In genomic region chr7:35817930-35818329, GRCh38 we compare ENCODE assay signal across 19 cellular contexts. TPM values are rescaled to one million over a fixed set of nuclear protein-coding genes. Genes with fewer than 3 reads are reported as not detected.
DNase-seq lines count a peak whose midpoint lies in the region; ATAC-seq and TF ChIP-seq lines count a peak whose summit lies in the region.
"Had no signal": no experiment of that assay in that cellular context is flagged by ENCODE, and none has a peak within 500 bp of the region (broad histone marks: within the 10 kb centered on the region; RNA-seq: fewer than 3 reads in every experiment).

No MANE protein-coding gene starts in this region.

- H3K4me1 Mint-ChIP-seq in activated CD8-positive, alpha-beta T cell treated with anti-CD3 and anti-CD28 coated beads for 36 hours (ENCODE audit: low read depth): peaks cover 77% of the 10 kb centered on the region
- H3K4me1 Mint-ChIP-seq in activated CD8-positive, alpha-beta T cell treated with anti-CD3 and anti-CD28 coated beads, Interleukin-2, amount 10 ng/mL, durations not matched to agents 7 days and 5 days (ENCODE audit: low read depth): peaks cover 54% of the 10 kb centered on the region
- H3K4me1 Mint-ChIP-seq in T-cell: peaks cover 67 to 84% (median 84%) of the 10 kb centered on the region in 3 donors
- peaks cover 75% of the 10 kb centered on the region for H3K4me1 Mint-ChIP-seq in central memory CD8-positive, alpha-beta T cell
- H3K4me1 Mint-ChIP-seq in stimulated activated effector memory CD8-positive, alpha-beta T cell treated with anti-CD3 and anti-CD28 coated beads, Interleukin-12 subunit alpha, Interleukin-12 subunit beta, amount 100 ng/mL, for 72 hours: peaks cover 76% of the 10 kb centered on the region

- peaks cover 63% of the 10 kb centered on the region for H3K36me3 Mint-ChIP-seq in activated CD8-positive, alpha-beta T cell treated with anti-CD3 and anti-CD28 coated beads for 36 hours (ENCODE audit: low read depth)
- peaks cover 74% of the 10 kb centered on the region for H3K36me3 Mint-ChIP-seq in activated CD8-positive, alpha-beta T cell treated with anti-CD3 and anti-CD28 coated beads, Interleukin-2, amount 10 ng/mL, durations not matched to agents 7 days and 5 days (ENCODE audit: low read depth)
- peaks cover 68% of the 10 kb centered on the region for H3K36me3 Mint-ChIP-seq in T-cell
- peaks cover 4% of the 10 kb centered on the region for H3K36me3 Mint-ChIP-seq in central memory CD8-positive, alpha-beta T cell (ENCODE audit: insufficient read depth)
- peaks cover 33% of the 10 kb centered on the region for H3K36me3 Mint-ChIP-seq in stimulated activated effector memory CD8-positive, alpha-beta T cell treated with anti-CD3 and anti-CD28 coated beads, Interleukin-12 subunit alpha, Interleukin-12 subunit beta, amount 100 ng/mL, for 72 hours
- H3K36me3 Mint-ChIP-seq: brain had no signal

- H3K27ac ChIP-seq in heart right ventricle: no peak overlapping the region
- H3K27ac ChIP-seq: hepatocyte, lower lobe of right lung had no signal

- DNase-seq in activated CD8-positive, alpha-beta T cell treated with anti-CD3 and anti-CD28 coated beads for 36 hours: no peak
- no peak for DNase-seq in activated CD8-positive, alpha-beta T cell treated with anti-CD3 and anti-CD28 coated beads, Interleukin-2, amount 10 ng/mL, durations not matched to agents 7 days and 5 days
- DNase-seq in T-cell (no peak), NCI-H2196 (lab: John Stamatoyannopoulos, UW; ENCODE audit: unreplicated experiment) (no peak), heart right ventricle (no peak), cortex of kidney (lab: John Stamatoyannopoulos, UW) (no peak)
- DNase-seq in central memory CD8-positive, alpha-beta T cell (ENCODE audit: low spot score in 2 of 2): no peak
- no peak for DNase-seq in stimulated activated effector memory CD8-positive, alpha-beta T cell treated with anti-CD3 and anti-CD28 coated beads, Interleukin-12 subunit alpha, Interleukin-12 subunit beta, amount 100 ng/mL, for 72 hours (ENCODE audit: low spot score in 2 of 2)
- DNase-seq: activated CD8-positive, alpha-beta memory T cell treated with anti-CD3 and anti-CD28 coated beads, Interleukin-2, amount 50 U/mL, for 48 hours; AML-193; lower lobe of right lung; NCI-H1048; NCI-H446; NCI-H748 treated with DMSO at 0.1 percent for 48 hours; SHP77 treated with DMSO at 0.1 percent for 48 hours; stimulated activated CD4-positive, alpha-beta T cell treated with anti-CD3 and anti-CD28 coated beads, Interleukin-15, amount 100 ng/mL, for 24 hours; stimulated activated CD4-positive, alpha-beta T cell treated with anti-CD3 and anti-CD28 coated beads, Interleukin-4, amount 100 ng/mL, for 4 hours had no signal

- peaks cover 0 to 76% (median 18%) of the 10 kb centered on the region in 11 donors for H3K9me3 ChIP-seq in heart right ventricle

- peak overlapping the region; percentile 9 for H3K4me3 Mint-ChIP-seq in activated CD8-positive, alpha-beta T cell treated with anti-CD3 and anti-CD28 coated beads for 36 hours
- H3K4me3 Mint-ChIP-seq in activated CD8-positive, alpha-beta T cell treated with anti-CD3 and anti-CD28 coated beads, Interleukin-2, amount 10 ng/mL, durations not matched to agents 7 days and 5 days: no peak overlapping the region
- H3K4me3 Mint-ChIP-seq in T-cell: peak overlapping the region in 1 of 3 donors; percentile 54
- H3K4me3 Mint-ChIP-seq in central memory CD8-positive, alpha-beta T cell: peak overlapping the region; percentile 46
- peak overlapping the region; percentile 61 for H3K4me3 Mint-ChIP-seq in stimulated activated effector memory CD8-positive, alpha-beta T cell treated with anti-CD3 and anti-CD28 coated beads, Interleukin-12 subunit alpha, Interleukin-12 subunit beta, amount 100 ng/mL, for 72 hours
- H3K4me3 Mint-ChIP-seq: brain had no signal

- WGBS in heart right ventricle, 2 donors: 95 to 97% methylated on average over 2 of the region's 2 CpGs

- POLR2A ChIA-PET in activated CD8-positive, alpha-beta T cell treated with anti-CD3 and anti-CD28 coated beads for 36 hours (lab: Charles Lee): no interaction called here
- POLR2A ChIA-PET in activated CD8-positive, alpha-beta T cell treated with anti-CD3 and anti-CD28 coated beads, Interleukin-2, amount 10 ng/mL, durations not matched to agents 7 days and 5 days (lab: Charles Lee): no interaction called here
- POLR2A ChIA-PET in T-cell (lab: Charles Lee): no interaction called here

- H3K27me3 Mint-ChIP-seq in activated CD8-positive, alpha-beta T cell treated with anti-CD3 and anti-CD28 coated beads for 36 hours: no peaks in the 10 kb centered on the region
- H3K27me3 Mint-ChIP-seq in activated CD8-positive, alpha-beta T cell treated with anti-CD3 and anti-CD28 coated beads, Interleukin-2, amount 10 ng/mL, durations not matched to agents 7 days and 5 days (ENCODE audit: low read depth): no peaks in the 10 kb centered on the region
- H3K27me3 Mint-ChIP-seq in T-cell: no peaks in the 10 kb centered on the region
- H3K27me3 Mint-ChIP-seq in central memory CD8-positive, alpha-beta T cell: no peaks in the 10 kb centered on the region
- H3K27me3 Mint-ChIP-seq: brain had no signal

- intact Hi-C loops in activated CD8-positive, alpha-beta T cell treated with anti-CD3 and anti-CD28 coated beads for 36 hours (cut with micrococcal nuclease): no loop called here
- intact Hi-C loops in heart right ventricle (cut with DNase I): no loop called here

- H3K36me3 ChIP-seq in heart right ventricle: no peaks in the 10 kb centered on the region
- H3K36me3 ChIP-seq: lower lobe of right lung had no signal

- no peak for TF ChIP-seq CTCF in activated CD8-positive, alpha-beta T cell treated with anti-CD3 and anti-CD28 coated beads for 36 hours (IDR thresholded peaks at IDR 0.05)
- TF ChIP-seq CTCF in heart right ventricle (IDR thresholded peaks at IDR 0.05): no peak

- peaks cover 28% of the 10 kb centered on the region for H3K9me3 Mint-ChIP-seq in activated CD8-positive, alpha-beta T cell treated with anti-CD3 and anti-CD28 coated beads for 36 hours
- H3K9me3 Mint-ChIP-seq in activated CD8-positive, alpha-beta T cell treated with anti-CD3 and anti-CD28 coated beads, Interleukin-2, amount 10 ng/mL, durations not matched to agents 7 days and 5 days (ENCODE audit: insufficient read depth): peaks cover 39% of the 10 kb centered on the region
- peaks cover 26 to 36% (median 27%) of the 10 kb centered on the region in 3 donors for H3K9me3 Mint-ChIP-seq in T-cell
- peaks cover 6% of the 10 kb centered on the region for H3K9me3 Mint-ChIP-seq in central memory CD8-positive, alpha-beta T cell
- H3K9me3 Mint-ChIP-seq in stimulated activated effector memory CD8-positive, alpha-beta T cell treated with anti-CD3 and anti-CD28 coated beads, Interleukin-12 subunit alpha, Interleukin-12 subunit beta, amount 100 ng/mL, for 72 hours: peaks cover 2% of the 10 kb centered on the region

- H3K27ac Mint-ChIP-seq in activated CD8-positive, alpha-beta T cell treated with anti-CD3 and anti-CD28 coated beads for 36 hours: peak overlapping the region; percentile 91
- H3K27ac Mint-ChIP-seq in activated CD8-positive, alpha-beta T cell treated with anti-CD3 and anti-CD28 coated beads, Interleukin-2, amount 10 ng/mL, durations not matched to agents 7 days and 5 days: no peak overlapping the region
- peak overlapping the region; percentile 8 to 10 for H3K27ac Mint-ChIP-seq in T-cell
- peak overlapping the region; percentile 46 for H3K27ac Mint-ChIP-seq in central memory CD8-positive, alpha-beta T cell (ENCODE audit: low read depth)
- H3K27ac Mint-ChIP-seq in stimulated activated effector memory CD8-positive, alpha-beta T cell treated with anti-CD3 and anti-CD28 coated beads, Interleukin-12 subunit alpha, Interleukin-12 subunit beta, amount 100 ng/mL, for 72 hours: peak overlapping the region; percentile 87
- H3K27ac Mint-ChIP-seq: brain had no signal

- CTCF ChIA-PET in activated CD8-positive, alpha-beta T cell treated with anti-CD3 and anti-CD28 coated beads for 36 hours (lab: Charles Lee): no interaction called here
- CTCF ChIA-PET in activated CD8-positive, alpha-beta T cell treated with anti-CD3 and anti-CD28 coated beads, Interleukin-2, amount 10 ng/mL, durations not matched to agents 7 days and 5 days (lab: Charles Lee): no interaction called here
- CTCF ChIA-PET in T-cell (lab: Charles Lee): no interaction called here

- no peak for ATAC-seq in activated CD8-positive, alpha-beta T cell treated with anti-CD3 and anti-CD28 coated beads for 36 hours
- no peak for ATAC-seq in activated CD8-positive, alpha-beta T cell treated with anti-CD3 and anti-CD28 coated beads, Interleukin-2, amount 10 ng/mL, durations not matched to agents 7 days and 5 days
- ATAC-seq in T-cell (replicated peaks in 1 of 4) (no peak), heart right ventricle (no peak)
- no peak for ATAC-seq in central memory CD8-positive, alpha-beta T cell (replicated peaks; ENCODE audit: extremely low read depth, poor library complexity, severe bottlenecking)
- peak; percentile 65 for ATAC-seq in stimulated activated effector memory CD8-positive, alpha-beta T cell treated with anti-CD3 and anti-CD28 coated beads, Interleukin-12 subunit alpha, Interleukin-12 subunit beta, amount 100 ng/mL, for 72 hours
- ATAC-seq: lower lobe of right lung had no signal

- H3K27me3 ChIP-seq in heart right ventricle: no peaks in the 10 kb centered on the region
- H3K27me3 ChIP-seq: hepatocyte had no signal

- H3K4me3 ChIP-seq in heart right ventricle: no peak overlapping the region
- H3K4me3 ChIP-seq: hepatocyte, lower lobe of right lung had no signal

- peaks cover 0 to 36% (median 8%) of the 10 kb centered on the region in 9 donors for H3K4me1 ChIP-seq in heart right ventricle
- H3K4me1 ChIP-seq: lower lobe of right lung had no signal

RNA-seq across cellular contexts. Expression of gene SEPTIN7, which starts 17.1 kb away (rescaled TPM):
- 100 to 1,000 TPM; 231 to 235 TPM for total RNA-seq in activated CD8-positive, alpha-beta T cell treated with anti-CD3 and anti-CD28 coated beads for 36 hours
- 100 to 1,000 TPM; 269 to 272 TPM for total RNA-seq in activated CD8-positive, alpha-beta T cell treated with anti-CD3 and anti-CD28 coated beads, Interleukin-2, amount 10 ng/mL, durations not matched to agents 7 days and 5 days
- 100 to 1,000 TPM; 181 to 231 (median 200) TPM for total RNA-seq in T-cell
- total RNA-seq in heart right ventricle: 100 to 1,000 TPM; 179 to 234 (median 204) TPM
- 100 to 1,000 TPM; 139 to 168 TPM for polyA plus RNA-seq in heart right ventricle
